ENCODE assay signal across 8 cellular contexts in the genomic region with DNA sequence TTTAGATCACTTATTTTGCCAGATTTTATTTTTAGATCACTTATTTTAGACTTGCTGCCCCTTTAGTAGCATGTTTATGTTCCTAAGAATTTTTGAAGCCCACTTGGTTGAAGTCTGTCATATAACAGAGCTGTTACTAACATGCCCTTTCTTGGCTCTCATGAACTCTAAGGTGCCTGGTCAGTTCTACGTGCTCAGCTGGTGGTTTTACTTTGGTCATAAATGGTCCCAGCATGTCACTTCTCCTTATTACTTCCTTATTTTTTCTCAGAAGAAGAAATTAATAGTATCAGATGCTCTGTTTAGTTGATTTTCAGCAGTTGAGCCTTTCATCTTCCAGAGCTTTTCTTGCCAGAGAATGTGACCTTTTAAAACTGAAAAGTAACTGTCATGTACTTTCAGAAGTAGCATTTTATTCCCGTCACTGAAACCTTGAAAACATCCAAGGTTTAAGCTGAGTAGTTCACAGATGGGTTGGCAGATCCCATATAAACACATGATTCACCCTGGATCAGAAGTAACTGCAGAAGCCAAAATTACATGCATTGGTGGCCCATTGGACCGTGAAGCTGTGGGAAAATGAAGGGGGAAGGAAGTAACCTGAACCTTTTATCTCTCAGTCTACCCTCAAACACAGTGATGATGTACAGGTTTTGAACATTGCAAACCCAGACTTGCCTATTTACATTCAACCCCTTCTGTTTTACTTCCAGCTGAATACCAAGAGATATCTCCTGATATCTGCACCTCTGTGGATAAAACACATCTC. TPM values are rescaled to one million over a fixed set of nuclear protein-coding genes. Genes with fewer than 3 reads are reported as not detected.
DNase-seq lines count a peak whose midpoint lies in the region; ATAC-seq and TF ChIP-seq lines count a peak whose summit lies in the region.

No MANE protein-coding gene starts in this region.

- no peaks in the 10 kb centered on the region for H3K27me3 Mint-ChIP-seq in stimulated activated naive B cell treated with anti-CD40 and anti-IgM and Interleukin-4, amounts not matched to agents 10 μg/mL and 1 μg/mL and 100 μg/mL, for 72 hours

- no peak overlapping the region for H3K27ac Mint-ChIP-seq in stimulated activated naive B cell treated with anti-CD40 and anti-IgM and Interleukin-4, amounts not matched to agents 10 μg/mL and 1 μg/mL and 100 μg/mL, for 72 hours

- H3K9me3 ChIP-seq in MG63 (no peaks in the 10 kb centered on the region), esophagus muscularis mucosa (no peaks in the 10 kb centered on the region)

- no peak overlapping the region for H3K4me3 Mint-ChIP-seq in stimulated activated naive B cell treated with anti-CD40 and anti-IgM and Interleukin-4, amounts not matched to agents 10 μg/mL and 1 μg/mL and 100 μg/mL, for 72 hours

- H3K4me3 ChIP-seq in MG63 (no peak overlapping the region), esophagus muscularis mucosa (peak overlapping the region in 3 of 4 donors; percentile 13 to 28 (median 17))

- peaks cover 9 to 13% of the 10 kb centered on the region in 2 donors for H3K4me1 Mint-ChIP-seq in stimulated activated naive B cell treated with anti-CD40 and anti-IgM and Interleukin-4, amounts not matched to agents 10 μg/mL and 1 μg/mL and 100 μg/mL, for 72 hours

- peaks cover 18 to 64% (median 54%) of the 10 kb centered on the region in 4 donors for H3K4me1 ChIP-seq in esophagus muscularis mucosa

- TF ChIP-seq CTCF in esophagus muscularis mucosa (IDR thresholded peaks at IDR 0.05): no peak

- peak overlapping the region; percentile 69 to 84 (median 72) for H3K27ac ChIP-seq in esophagus muscularis mucosa (replicated peaks in 1 of 4)

- DNase-seq in AML-193 (lab: John Stamatoyannopoulos, UW) (peak; percentile 82 to 87), MG63 (peak; percentile 98), esophagus muscularis mucosa (ENCODE audit: extremely low spot score) (no peak), cerebellar nuclear complex (lab: John Stamatoyannopoulos, UW) (no peak), NCI-H69 (lab: John Stamatoyannopoulos, UW) (no peak)
- DNase-seq in stimulated activated naive B cell treated with anti-CD40 and anti-IgM and Interleukin-4, amounts not matched to agents 10 μg/mL and 1 μg/mL and 100 μg/mL, for 72 hours: no peak

- TF ChIP-seq POLR2A in esophagus muscularis mucosa (IDR thresholded peaks at IDR 0.05; ENCODE audit: low read depth): no peak

- H3K36me3 ChIP-seq in MG63 (no peaks in the 10 kb centered on the region; the same call in 1 of the 2 replicates), esophagus muscularis mucosa (peaks cover 0 to 38% (median 5%) of the 10 kb centered on the region in 4 donors)

- 6% methylated on average over 3 of the region's 3 CpGs for WGBS in esophagus muscularis mucosa

- no peak for TF ChIP-seq EP300 in esophagus muscularis mucosa (IDR thresholded peaks at IDR 0.05)

- peaks cover 16 to 40% of the 10 kb centered on the region in 2 donors for H3K36me3 Mint-ChIP-seq in stimulated activated naive B cell treated with anti-CD40 and anti-IgM and Interleukin-4, amounts not matched to agents 10 μg/mL and 1 μg/mL and 100 μg/mL, for 72 hours

- ATAC-seq in GM21390 (IDR thresholded peaks at IDR 0.05; ENCODE audit: unreplicated experiment) (peak; percentile 79), HG03439 (IDR thresholded peaks at IDR 0.05; ENCODE audit: unreplicated experiment) (no peak)
- ATAC-seq in stimulated activated naive B cell treated with anti-CD40 and anti-IgM and Interleukin-4, amounts not matched to agents 10 μg/mL and 1 μg/mL and 100 μg/mL, for 72 hours (replicated peaks): peak; percentile 98 to 99

- H3K9me3 Mint-ChIP-seq in stimulated activated naive B cell treated with anti-CD40 and anti-IgM and Interleukin-4, amounts not matched to agents 10 μg/mL and 1 μg/mL and 100 μg/mL, for 72 hours: peaks cover 0 to 2% of the 10 kb centered on the region in 2 donors

- intact Hi-C loops in esophagus muscularis mucosa (cut with DNase I): no loop called here

- H3K27me3 ChIP-seq in MG63 (no peaks in the 10 kb centered on the region), esophagus muscularis mucosa (no peaks in the 10 kb centered on the region)

RNA-seq across cellular contexts. Expression of gene HACD4, which starts 50.5 kb away (rescaled TPM):
- 3.8 and 6.7 TPM in 2 replicates for total RNA-seq in MG63 (2014; rRNA removed; shearing (Covaris generic); ENCODE audit: low replicate concordance)
- 10 to 100 TPM; 13.8 to 25.0 (median 17.9) TPM for total RNA-seq in esophagus muscularis mucosa

Comparison
In these comparisons a context has a peak if more than half of its experiments do, and no peak if none do; other contexts are left out.
1. DNase-seq: peak in AML-193 (2 of 2) and MG63 (single experiment); none in esophagus muscularis mucosa (single experiment), stimulated activated naive B cell treated with anti-CD40 and anti-IgM and Interleukin-4, amounts not matched to agents 10 μg/mL and 1 μg/mL and 100 μg/mL, for 72 hours (single experiment), cerebellar nuclear complex (0 of 2) and NCI-H69 (single experiment).